ENCODE assay signal across 15 cellular contexts in the genomic region with DNA sequence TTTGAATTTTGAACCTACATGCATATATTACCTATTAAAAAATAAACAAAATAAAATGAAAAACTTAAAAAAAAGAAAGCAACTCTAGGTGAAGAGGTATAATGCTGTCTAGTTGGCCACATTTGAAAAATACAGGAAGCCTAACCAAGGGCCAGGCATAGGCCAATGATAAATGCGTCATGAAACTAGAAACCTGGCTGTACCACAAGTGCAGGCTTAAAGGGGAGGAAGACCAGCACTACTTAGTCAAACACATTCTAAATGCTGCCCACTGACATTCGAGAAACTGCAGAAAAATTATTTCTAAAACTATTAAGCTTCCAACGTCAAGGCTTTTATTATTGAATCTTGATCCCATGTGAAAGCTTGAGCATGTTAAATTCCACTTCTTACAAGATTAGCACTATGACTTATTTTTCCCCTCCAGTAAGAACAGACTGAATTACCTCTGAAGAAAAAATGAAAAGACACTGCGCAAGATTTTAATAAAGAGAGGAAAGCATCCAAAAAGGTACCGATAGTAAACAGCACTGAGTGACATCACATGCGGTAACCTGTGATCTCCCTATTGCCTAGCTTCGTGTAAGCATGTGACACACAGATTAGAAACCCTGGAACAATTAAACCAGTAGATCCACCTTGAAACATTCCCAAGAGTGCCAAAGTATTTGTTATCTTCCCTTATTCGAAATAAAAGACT. TPM values are rescaled to one million over a fixed set of nuclear protein-coding genes. Genes with fewer than 3 reads are reported as not detected.
DNase-seq lines count a peak whose midpoint lies in the region; ATAC-seq, FAIRE-seq and TF ChIP-seq lines count a peak whose summit lies in the region.
"Had no signal": no experiment of that assay in that cellular context is flagged by ENCODE, and none has a peak within 500 bp of the region (broad histone marks: within the 10 kb centered on the region; RNA-seq: fewer than 3 reads in every experiment).

No MANE protein-coding gene starts in this region.

- no peak overlapping the region for H3K4me2 ChIP-seq in astrocyte (ENCODE audit: low read length)

- ATAC-seq in left cardiac atrium = peak; percentile 12 to 56
- ATAC-seq: activated CD8-positive, alpha-beta T cell treated with anti-CD3 and anti-CD28 coated beads for 36 hours had no signal

- H3K27ac Mint-ChIP-seq in astrocyte (ENCODE audit: unreplicated experiment) = no peak overlapping the region
- H3K27ac Mint-ChIP-seq: activated CD8-positive, alpha-beta T cell treated with anti-CD3 and anti-CD28 coated beads for 36 hours had no signal

- TF ChIP-seq CTCF in AG10803 (conservative IDR thresholded peaks at IDR 0.05; ENCODE audit: low read length) = no peak
- TF ChIP-seq CTCF in astrocyte (IDR thresholded peaks at IDR 0.05; ENCODE audit: insufficient read depth, low read depth, low read length) = no peak

- peak; percentile 48 for DNase-seq in AG10803 (ENCODE audit: low read depth)
- DNase-seq in astrocyte (ENCODE audit: low read depth) = peak; percentile 55
- DNase-seq in left cardiac atrium = no peak
- no peak for DNase-seq in NCI-H2081 treated with DMSO at 0.1 percent for 48 hours (lab: John Stamatoyannopoulos, UW)
- DNase-seq in NCI-H69 (lab: John Stamatoyannopoulos, UW) = no peak
- no peak for DNase-seq in SJCRH30
- no peak for DNase-seq in T-helper 9 cell
- DNase-seq: activated CD8-positive, alpha-beta T cell treated with anti-CD3 and anti-CD28 coated beads for 36 hours; Calu3; foreskin melanocyte; GDM1; stimulated activated CD4-positive, alpha-beta T cell treated with anti-CD3 and anti-CD28 coated beads, Interleukin-4, amount 100 ng/mL, for 1 hour had no signal

- no peak overlapping the region for H2AFZ ChIP-seq in astrocyte (ENCODE audit: low read depth, low read length)

- H3K4me1 Mint-ChIP-seq in astrocyte (ENCODE audit: low read depth, unreplicated experiment) = peaks cover 8% of the 10 kb centered on the region

- no peaks in the 10 kb centered on the region for H3K27me3 Mint-ChIP-seq in astrocyte (ENCODE audit: low read depth, unreplicated experiment)

- peaks cover 10% of the 10 kb centered on the region for H3K79me2 ChIP-seq in astrocyte (ENCODE audit: insufficient read depth, low read length)

- no peak overlapping the region for H3K9ac ChIP-seq in astrocyte (ENCODE audit: low read length)
- no peak overlapping the region for H3K9ac ChIP-seq in rectal smooth muscle tissue (ENCODE audit: low read length)

- 0 out of 2 replicates have a peak overlapping the region, but pooled peaks have one; percentile 11 for H3K4me3 ChIP-seq in AG10803 (ENCODE audit: low read length)
- no peak overlapping the region for H3K4me3 ChIP-seq in astrocyte (ENCODE audit: insufficient read depth, low read depth, low read length)
- no peak overlapping the region for H3K4me3 ChIP-seq in rectal smooth muscle tissue (ENCODE audit: low read length)
- H3K4me3 ChIP-seq in SJCRH30 = no peak overlapping the region
- H3K4me3 ChIP-seq: MG63 had no signal

- H4K20me1 ChIP-seq in astrocyte (ENCODE audit: insufficient read depth, low read length) = no peaks in the 10 kb centered on the region

- intact Hi-C loops in left cardiac atrium (cut with DNase I) = loop anchor here in 1 of 2 donors (5.0 kb wide), 1 partner anchor 36 kb away; no protein-coding TSS in a partner anchor

- no peak overlapping the region for H3K4me3 Mint-ChIP-seq in astrocyte (ENCODE audit: unreplicated experiment)
- H3K4me3 Mint-ChIP-seq: activated CD8-positive, alpha-beta T cell treated with anti-CD3 and anti-CD28 coated beads for 36 hours had no signal

- H3K36me3 ChIP-seq in astrocyte (ENCODE audit: insufficient read depth, low read length) = no peaks in the 10 kb centered on the region
- H3K36me3 ChIP-seq in rectal smooth muscle tissue (ENCODE audit: control insufficient read depth, insufficient read depth, low read length) = no peaks in the 10 kb centered on the region
- no peaks in the 10 kb centered on the region for H3K36me3 ChIP-seq in SJCRH30
- H3K36me3 ChIP-seq: MG63 had no signal

- H3K27ac ChIP-seq in astrocyte (ENCODE audit: low read depth, low read length) (no peak overlapping the region), rectal smooth muscle tissue (ENCODE audit: low read depth, low read length) (peak overlapping the region; percentile 28), SJCRH30 (no peak overlapping the region)

- H3K36me3 Mint-ChIP-seq in astrocyte (ENCODE audit: low read depth, unreplicated experiment) = peaks cover 2% of the 10 kb centered on the region

- no peak for FAIRE-seq in astrocyte (lab: Jason Lieb, UNC)
- FAIRE-seq: TTC549 had no signal

- no peaks in the 10 kb centered on the region for H3K9me3 Mint-ChIP-seq in astrocyte (ENCODE audit: unreplicated experiment)
- H3K9me3 Mint-ChIP-seq: activated CD8-positive, alpha-beta T cell treated with anti-CD3 and anti-CD28 coated beads for 36 hours had no signal

- H3K4me1 ChIP-seq in astrocyte (ENCODE audit: insufficient read depth, low read length) = no peaks in the 10 kb centered on the region
- no peaks in the 10 kb centered on the region for H3K4me1 ChIP-seq in rectal smooth muscle tissue (ENCODE audit: control insufficient read depth, insufficient read depth, low read length)
- no peaks in the 10 kb centered on the region for H3K4me1 ChIP-seq in SJCRH30

- H3K9me3 ChIP-seq in astrocyte (ENCODE audit: insufficient read depth, low read depth, low read length) (no peaks in the 10 kb centered on the region), SJCRH30 (replicated peaks) (no peaks in the 10 kb centered on the region)
- H3K9me3 ChIP-seq: MG63 had no signal

- H3K27me3 ChIP-seq in astrocyte (ENCODE audit: insufficient read depth, low read length) (no peaks in the 10 kb centered on the region), rectal smooth muscle tissue (ENCODE audit: control insufficient read depth, insufficient read depth, low read length) (no peaks in the 10 kb centered on the region), SJCRH30 (no peaks in the 10 kb centered on the region)
- H3K27me3 ChIP-seq: MG63 had no signal

RNA-seq across cellular contexts. Expression of a gene that starts 16.2 kb away (rescaled TPM):
- total RNA-seq in astrocyte = 21.0 and 22.5 TPM in 2 replicates
- 10 to 100 TPM; 15.1 to 20.4 TPM for total RNA-seq in left cardiac atrium
- 36.1 and 37.1 TPM in 2 replicates for total RNA-seq in SJCRH30 (2014; rRNA removed; shearing (Covaris generic))

RNA-seq across cellular contexts. Expression of a gene that starts 51.7 kb away (rescaled TPM):
- 12.2 and 12.6 TPM in 2 replicates for total RNA-seq in astrocyte
- 10 to 100 TPM; 19.3 to 25.3 TPM for total RNA-seq in left cardiac atrium
- 12.2 and 12.5 TPM in 2 replicates for total RNA-seq in SJCRH30 (2014; rRNA removed; shearing (Covaris generic))

Comparison
In these comparisons a context has a peak if more than half of its experiments do, and no peak if none do; other contexts are left out.
1. DNase-seq: peak in AG10803 (single experiment) and astrocyte (single experiment); none in left cardiac atrium (single experiment), NCI-H2081 treated with DMSO at 0.1 percent for 48 hours (single experiment), NCI-H69 (single experiment), SJCRH30 (0 of 2) and T-helper 9 cell (single experiment).